In genomic region chr5:158155811-158156495, GRCh38 we compare ENCODE assay signal across 16 cellular contexts.
DNase-seq lines count a peak whose midpoint lies in the region; ATAC-seq and TF ChIP-seq lines count a peak whose summit lies in the region.
"Had no signal": no experiment of that assay in that cellular context is flagged by ENCODE, and none has a peak within 500 bp of the region (broad histone marks: within the 10 kb centered on the region; RNA-seq: fewer than 3 reads in every experiment).

No MANE protein-coding gene starts in this region.

- H3K4ac ChIP-seq in trophoblast cell (ENCODE audit: low read depth, low read length) = no peak overlapping the region

- intact Hi-C loops in activated T-helper 2 cell treated with anti-CD3 and anti-CD28 coated beads, Interferon-gamma antibody, Interleukin-2, Interleukin-4, amounts not matched to agents 10 μg/mL and 5 μg/mL and 100 μg/mL, durations not matched to agents 14 hours and 24 hours and 36 hours (cut with micrococcal nuclease) = no loop called here

- ATAC-seq in HG03159 (IDR thresholded peaks at IDR 0.05; ENCODE audit: unreplicated experiment) = no peak
- no peak for ATAC-seq in stimulated activated naive CD8-positive, alpha-beta T cell treated with anti-CD3 and anti-CD28 coated beads, Interleukin-15, Interleukin-2, amounts not matched to agents 100 U/mL and 50 U/mL, for 24 hours

- no peak overlapping the region for H3K14ac ChIP-seq in trophoblast cell (ENCODE audit: low read length)

- H3K27me3 ChIP-seq in osteoblast (ENCODE audit: insufficient read depth, low read length) (no peaks in the 10 kb centered on the region), trophoblast cell (ENCODE audit: insufficient read depth, low read length) (no peaks in the 10 kb centered on the region)

- H3K36me3 Mint-ChIP-seq in activated T-helper 2 cell treated with anti-CD3 and anti-CD28 coated beads, Interferon-gamma antibody, Interleukin-2, Interleukin-4, amounts not matched to agents 10 μg/mL and 5 μg/mL and 100 μg/mL, durations not matched to agents 14 hours and 24 hours and 36 hours (ENCODE audit: low read depth) = no peaks in the 10 kb centered on the region
- H3K36me3 Mint-ChIP-seq: CD4-positive, alpha-beta memory T cell had no signal

- no peak overlapping the region for H3K18ac ChIP-seq in trophoblast cell (ENCODE audit: low read length)

- no peaks in the 10 kb centered on the region for H3K4me1 Mint-ChIP-seq in activated T-helper 2 cell treated with anti-CD3 and anti-CD28 coated beads, Interferon-gamma antibody, Interleukin-2, Interleukin-4, amounts not matched to agents 10 μg/mL and 5 μg/mL and 100 μg/mL, durations not matched to agents 14 hours and 24 hours and 36 hours (ENCODE audit: low read depth)

- H3K4me3 ChIP-seq in osteoblast (ENCODE audit: insufficient read depth, low read length) (no peak overlapping the region), trophoblast cell (ENCODE audit: low read depth, low read length) (no peak overlapping the region)

- no peak overlapping the region for H3K23ac ChIP-seq in trophoblast cell (ENCODE audit: low read length)

- no peak overlapping the region for H3K27ac Mint-ChIP-seq in activated T-helper 2 cell treated with anti-CD3 and anti-CD28 coated beads, Interferon-gamma antibody, Interleukin-2, Interleukin-4, amounts not matched to agents 10 μg/mL and 5 μg/mL and 100 μg/mL, durations not matched to agents 14 hours and 24 hours and 36 hours
- H3K27ac Mint-ChIP-seq: CD4-positive, alpha-beta memory T cell; HFFc6 had no signal

- no peak overlapping the region for H4K8ac ChIP-seq in trophoblast cell (ENCODE audit: low read depth, low read length)

- H4K20me1 ChIP-seq in osteoblast (ENCODE audit: insufficient read depth, low read length) = no peaks in the 10 kb centered on the region

- no peak overlapping the region for H2BK120ac ChIP-seq in trophoblast cell (ENCODE audit: insufficient read depth, low read length, poor library complexity)

- no peak overlapping the region for H4K91ac ChIP-seq in trophoblast cell (ENCODE audit: low read depth, low read length)

- H3K27me3 Mint-ChIP-seq in activated T-helper 2 cell treated with anti-CD3 and anti-CD28 coated beads, Interferon-gamma antibody, Interleukin-2, Interleukin-4, amounts not matched to agents 10 μg/mL and 5 μg/mL and 100 μg/mL, durations not matched to agents 14 hours and 24 hours and 36 hours (ENCODE audit: low read depth) = no peaks in the 10 kb centered on the region

- TF ChIP-seq CTCF in osteoblast (IDR thresholded peaks at IDR 0.05; ENCODE audit: extremely low read depth, low read depth, low read length) = no peak

- peak overlapping the region; percentile 3 for H3K4me2 ChIP-seq in osteoblast (ENCODE audit: insufficient read depth, low read length)
- H3K4me2 ChIP-seq in trophoblast cell (ENCODE audit: low read length) = no peak overlapping the region

- no peak overlapping the region for H3K9ac ChIP-seq in trophoblast cell (ENCODE audit: low read length)

- H3K79me1 ChIP-seq in trophoblast cell (ENCODE audit: low read length) = no peaks in the 10 kb centered on the region

- no peak overlapping the region for H2BK5ac ChIP-seq in trophoblast cell (ENCODE audit: low read depth, low read length, poor library complexity)

- H3K4me3 Mint-ChIP-seq in activated T-helper 2 cell treated with anti-CD3 and anti-CD28 coated beads, Interferon-gamma antibody, Interleukin-2, Interleukin-4, amounts not matched to agents 10 μg/mL and 5 μg/mL and 100 μg/mL, durations not matched to agents 14 hours and 24 hours and 36 hours (ENCODE audit: low read depth) = no peak overlapping the region
- H3K4me3 Mint-ChIP-seq: CD4-positive, alpha-beta memory T cell; HFFc6 had no signal

- H2AFZ ChIP-seq in osteoblast (ENCODE audit: low read length) (no peak overlapping the region), trophoblast cell (ENCODE audit: insufficient read depth, low read length, poor library complexity) (no peak overlapping the region)

- H2AK5ac ChIP-seq in trophoblast cell (ENCODE audit: low read length) = no peak overlapping the region

- H3K9me3 Mint-ChIP-seq in activated T-helper 2 cell treated with anti-CD3 and anti-CD28 coated beads, Interferon-gamma antibody, Interleukin-2, Interleukin-4, amounts not matched to agents 10 μg/mL and 5 μg/mL and 100 μg/mL, durations not matched to agents 14 hours and 24 hours and 36 hours = no peaks in the 10 kb centered on the region

- H3K36me3 ChIP-seq in osteoblast (ENCODE audit: insufficient read depth, low read length) = no peaks in the 10 kb centered on the region
- H3K36me3 ChIP-seq in trophoblast cell (ENCODE audit: control insufficient read depth in 1 of 2, insufficient read depth in 2 of 2, low read length in 2 of 2) = no peaks in the 10 kb centered on the region

- DNase-seq in DMS79 (lab: John Stamatoyannopoulos, UW) = peak; percentile 0
- no peak for DNase-seq in DMS79 treated with DMSO at 0.1 percent for 48 hours (lab: John Stamatoyannopoulos, UW)
- peak; percentile 16 for DNase-seq in astrocyte of the hippocampus (ENCODE audit: low read depth, low spot score)
- DNase-seq in osteoblast (ENCODE audit: insufficient read length, low spot score, missing footprints) = peak; percentile 70
- no peak for DNase-seq in activated T-helper 2 cell treated with anti-CD3 and anti-CD28 coated beads, Interferon-gamma antibody, Interleukin-2, Interleukin-4, amounts not matched to agents 10 μg/mL and 5 μg/mL and 100 μg/mL, durations not matched to agents 14 hours and 24 hours and 36 hours (ENCODE audit: low spot score)
- no peak for DNase-seq in trophoblast cell
- no peak for DNase-seq in stimulated activated naive CD8-positive, alpha-beta T cell treated with anti-CD3 and anti-CD28 coated beads, Interleukin-15, Interleukin-2, amounts not matched to agents 100 U/mL and 50 U/mL, for 24 hours
- DNase-seq: CD4-positive, alpha-beta memory T cell; DND-41; GDM1; HCEC 1CT; HFFc6 had no signal

- no peak overlapping the region for H4K12ac ChIP-seq in trophoblast cell (ENCODE audit: low read depth, low read length)

- no CpG with 5 or more reads among the region's 3 CpGs for WGBS in trophoblast cell (ENCODE audit: extremely low coverage, insufficient coverage, insufficient read length)

- no peaks in the 10 kb centered on the region for H3K9me3 ChIP-seq in osteoblast (ENCODE audit: low read depth, low read length)
- H3K9me3 ChIP-seq in trophoblast cell (ENCODE audit: insufficient read depth, low read depth, low read length) = no peaks in the 10 kb centered on the region

- H3K4me1 ChIP-seq in osteoblast (ENCODE audit: insufficient read depth, low read length) (peaks cover 24% of the 10 kb centered on the region), trophoblast cell (ENCODE audit: control insufficient read depth in 1 of 2, insufficient read depth in 2 of 2, low read length in 2 of 2) (no peaks in the 10 kb centered on the region)

- H2BK12ac ChIP-seq in trophoblast cell (ENCODE audit: low read length) = no peak overlapping the region

- H3K79me2 ChIP-seq in osteoblast (ENCODE audit: insufficient read depth, low read length) (no peaks in the 10 kb centered on the region), trophoblast cell (ENCODE audit: control insufficient read depth, insufficient read depth, low read length, poor library complexity) (no peaks in the 10 kb centered on the region)

- H3K27ac ChIP-seq in osteoblast (ENCODE audit: low read depth, low read length) (no peak overlapping the region), trophoblast cell (ENCODE audit: low read depth, low read length) (no peak overlapping the region)
- H3K27ac ChIP-seq: 22Rv1, C4-2B, HL-60 had no signal

Comparison
In these comparisons a context has a peak if more than half of its experiments do, and no peak if none do; other contexts are left out.
1. DNase-seq: peak in DMS79 (single experiment), astrocyte of the hippocampus (single experiment) and osteoblast (single experiment); none in DMS79 treated with DMSO at 0.1 percent for 48 hours (single experiment), activated T-helper 2 cell treated with anti-CD3 and anti-CD28 coated beads, Interferon-gamma antibody, Interleukin-2, Interleukin-4, amounts not matched to agents 10 μg/mL and 5 μg/mL and 100 μg/mL, durations not matched to agents 14 hours and 24 hours and 36 hours (single experiment), trophoblast cell (0 of 2) and stimulated activated naive CD8-positive, alpha-beta T cell treated with anti-CD3 and anti-CD28 coated beads, Interleukin-15, Interleukin-2, amounts not matched to agents 100 U/mL and 50 U/mL, for 24 hours (single experiment).